Comparison of ENCODE assay signal across 8 cellular contexts in genomic region chr18:8389391-8390340, GRCh38.
DNase-seq lines count a peak whose midpoint lies in the region; ATAC-seq, FAIRE-seq and TF ChIP-seq lines count a peak whose summit lies in the region.

No MANE protein-coding gene starts in this region.

- peak; percentile 39 for FAIRE-seq in GM19239 (lab: Jason Lieb, UNC)

- H3K4me3 ChIP-seq in BJ (ENCODE audit: low read depth, low read length) = no peak overlapping the region

- peaks cover 16% of the 10 kb centered on the region for H3K36me3 ChIP-seq in BJ (ENCODE audit: control insufficient read depth, insufficient read depth, low read length)

- CTCF ChIA-PET in BJ (lab: Yijun Ruan, JAX) = interaction anchor here (0.6 to 3.5 kb wide), 24 partner anchors 8 to 1117 kb away, joined by 3 to 16 read pairs (median 5); partner anchors contain the start of gene PTPRM

- no peaks in the 10 kb centered on the region for H3K27me3 ChIP-seq in BJ (ENCODE audit: control insufficient read depth, insufficient read depth, low read length)

- TF ChIP-seq CTCF in BJ (IDR thresholded peaks at IDR 0.05; ENCODE audit: insufficient read depth, low read depth, low read length) = peak; percentile 91

- DNase-seq in BJ (ENCODE audit: low read depth) (peak; percentile 6), GM19239 (ENCODE audit: insufficient read length, low spot score) (peak; percentile 28), NCI-H2029 treated with DMSO at 0.1 percent for 48 hours (lab: John Stamatoyannopoulos, UW) (peak; percentile 65), glomerular endothelial cell (ENCODE audit: extremely low read depth, low read depth, low spot score) (peak; percentile 47), pons (ENCODE audit: low spot score) (peak; percentile 64), amniotic stem cell (lab: John Stamatoyannopoulos, UW) (no peak)
- peak; percentile 38 to 53 for DNase-seq in activated CD4-positive, alpha-beta T cell treated with anti-CD3 and anti-CD28 coated beads, Interleukin-2, amount 50 U/mL, for 48 hours

- no peak for ATAC-seq in HG03139 (IDR thresholded peaks at IDR 0.05; ENCODE audit: unreplicated experiment)

- POLR2A ChIA-PET in BJ (lab: Charles Lee) = interaction anchor here (0.6 kb wide), 2 partner anchors 404 to 897 kb away, joined by 3 to 6 read pairs; no protein-coding TSS in a partner anchor
